Comparison of ENCODE assay signal across 22 cellular contexts in genomic region chr4:73448448-73449203, GRCh38. TPM values are rescaled to one million over a fixed set of nuclear protein-coding genes. Genes with fewer than 3 reads are reported as not detected.
"Had no signal": no experiment of that assay in that cellular context is flagged by ENCODE, and none has a peak within 500 bp of the region (broad histone marks: within the 10 kb centered on the region; RNA-seq: fewer than 3 reads in every experiment).

No MANE protein-coding gene starts in this region.

- H3K27ac ChIP-seq: RWPE1 had no signal

- H3K4me3 ChIP-seq: MG63 had no signal

- ATAC-seq: SK-N-SH treated with all-trans-retinoic acid at 6 μM for 48 hours had no signal

- DNase-seq: Karpas-422, KG1, MG63, NCI-H1092, NCI-H1105 treated with DMSO at 0.1 percent for 48 hours, NCI-H1417 treated with DMSO at 0.1 percent for 48 hours, NCI-H146, NCI-H1694 treated with DMSO at 0.1 percent for 48 hours, NCI-H2029, NCI-H2081 treated with DMSO at 0.1 percent for 48 hours, NCI-H2171, NCI-H226, NCI-H446, NCI-H510A, NCI-H524 treated with DMSO at 0.1 percent for 48 hours, NCI-H748 treated with DMSO at 0.1 percent for 48 hours, SHP77, T-helper 1 cell had no signal

- H3K9me3 ChIP-seq: MG63 had no signal

- H3K27me3 ChIP-seq: MG63 had no signal

- H3K36me3 ChIP-seq: MG63 had no signal

RNA-seq across cellular contexts. Expression of gene AFP, which starts 12.6 kb away (rescaled TPM):
- total RNA-seq: HT-29 had no signal

RNA-seq across cellular contexts. Expression of gene AFM, which starts 32.9 kb away (rescaled TPM):
- total RNA-seq: HT-29, IMR-90 had no signal
- polyA plus RNA-seq: IMR-90 had no signal

RNA-seq across cellular contexts. Expression of gene ALB, which starts 44.5 kb away (rescaled TPM):
- total RNA-seq: HT-29, IMR-90 had no signal
- polyA plus RNA-seq: IMR-90 had no signal
